Comparison of ENCODE assay signal across 3 cellular contexts in the genomic region with DNA sequence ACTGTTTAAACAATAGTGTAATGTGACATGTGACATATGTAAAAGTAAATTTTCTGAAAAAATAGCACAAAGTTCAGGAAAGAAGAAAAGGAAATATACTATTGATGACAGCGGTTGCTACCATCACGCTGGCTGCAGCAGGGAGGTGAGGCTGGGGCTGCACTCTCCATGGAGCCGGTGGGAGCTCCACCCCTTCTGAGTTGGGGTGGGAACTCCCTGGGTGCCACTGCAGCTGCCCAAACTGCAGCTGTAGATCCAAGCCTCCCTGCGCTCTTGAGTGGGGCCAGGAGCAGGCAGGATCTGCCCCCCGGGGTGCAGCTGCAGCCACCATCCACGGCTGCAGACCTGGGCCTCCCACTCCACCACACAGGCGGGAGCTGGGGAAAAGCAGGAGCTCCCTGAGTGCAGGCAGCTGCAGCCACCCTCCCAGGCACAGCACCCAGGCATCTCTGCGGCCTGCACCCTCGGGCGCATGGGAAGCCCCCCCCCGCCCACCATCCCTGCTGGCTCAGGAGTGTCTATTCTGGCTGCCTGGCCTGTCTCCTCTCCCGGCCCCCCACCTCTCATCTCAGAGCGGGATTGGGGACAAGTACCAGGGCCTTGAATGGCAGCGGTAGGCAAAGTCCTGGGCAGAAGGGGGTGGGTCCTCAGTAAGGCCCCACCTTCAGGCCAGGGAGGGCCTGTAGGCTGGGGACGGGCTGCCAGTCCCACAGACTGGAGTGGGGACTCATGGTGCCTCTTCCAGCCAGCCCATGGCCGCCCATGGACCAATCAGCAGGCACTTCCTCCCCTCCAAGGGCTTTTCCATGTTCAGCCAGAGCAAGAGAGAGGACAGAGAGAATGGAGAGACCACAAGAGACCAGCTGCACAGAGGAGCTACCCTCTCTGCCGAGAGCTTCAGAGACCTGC.
TF ChIP-seq lines count a peak whose summit lies in the region.

No MANE protein-coding gene starts in this region.

TF ChIP-seq in HepG2, 621 proteins besides CTCF, POLR2A, EP300 and RAD21 (continues in another document):
- TF ChIP-seq ZNF550 (CRISPR knock-in tag; IDR thresholded peaks at IDR 0.05; ENCODE audit: borderline replicate concordance) (no peak), ZNF510 (CRISPR knock-in tag; IDR thresholded peaks at IDR 0.05; ENCODE audit: low read depth) (no peak), AGO1 (IDR thresholded peaks at IDR 0.05; ENCODE audit: low read depth, low read length, poor library complexity, severe bottlenecking) (no peak), RFX1 (IDR thresholded peaks at IDR 0.05) (no peak), FOXO1 (CRISPR knock-in tag; IDR thresholded peaks at IDR 0.05) (no peak), KLF6 (CRISPR knock-in tag; IDR thresholded peaks at IDR 0.05) (no peak), AGO2 (optimal IDR thresholded peaks at IDR 0.05; ENCODE audit: low read depth, low read length) (peak; percentile 73), ZFP36L1 (CRISPR knock-in tag; IDR thresholded peaks at IDR 0.05) (no peak), FOXK2 (IDR thresholded peaks at IDR 0.05) (no peak), ZNF382 (CRISPR knock-in tag; IDR thresholded peaks at IDR 0.05; ENCODE audit: borderline replicate concordance) (no peak), SNAI1 (CRISPR knock-in tag; IDR thresholded peaks at IDR 0.05; ENCODE audit: borderline replicate concordance) (no peak), ZNF883 (CRISPR knock-in tag; IDR thresholded peaks at IDR 0.05; ENCODE audit: not compliant biosample characterization) (no peak), ISL2 (CRISPR knock-in tag; IDR thresholded peaks at IDR 0.05) (no peak), TRIM24 (CRISPR knock-in tag; IDR thresholded peaks at IDR 0.05) (no peak)
- TF ChIP-seq, protein P1, sequence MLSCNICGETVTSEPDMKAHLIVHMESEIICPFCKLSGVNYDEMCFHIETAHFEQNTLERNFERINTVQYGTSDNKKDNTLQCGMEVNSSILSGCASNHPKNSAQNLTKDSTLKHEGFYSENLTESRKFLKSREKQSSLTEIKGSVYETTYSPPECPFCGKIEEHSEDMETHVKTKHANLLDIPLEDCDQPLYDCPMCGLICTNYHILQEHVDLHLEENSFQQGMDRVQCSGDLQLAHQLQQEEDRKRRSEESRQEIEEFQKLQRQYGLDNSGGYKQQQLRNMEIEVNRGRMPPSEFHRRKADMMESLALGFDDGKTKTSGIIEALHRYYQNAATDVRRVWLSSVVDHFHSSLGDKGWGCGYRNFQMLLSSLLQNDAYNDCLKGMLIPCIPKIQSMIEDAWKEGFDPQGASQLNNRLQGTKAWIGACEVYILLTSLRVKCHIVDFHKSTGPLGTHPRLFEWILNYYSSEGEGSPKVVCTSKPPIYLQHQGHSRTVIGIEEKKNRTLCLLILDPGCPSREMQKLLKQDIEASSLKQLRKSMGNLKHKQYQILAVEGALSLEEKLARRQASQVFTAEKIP (CRISPR knock-in tag; IDR thresholded peaks at IDR 0.05; ENCODE audit: borderline replicate concordance), result no peak
- TF ChIP-seq, protein P2, sequence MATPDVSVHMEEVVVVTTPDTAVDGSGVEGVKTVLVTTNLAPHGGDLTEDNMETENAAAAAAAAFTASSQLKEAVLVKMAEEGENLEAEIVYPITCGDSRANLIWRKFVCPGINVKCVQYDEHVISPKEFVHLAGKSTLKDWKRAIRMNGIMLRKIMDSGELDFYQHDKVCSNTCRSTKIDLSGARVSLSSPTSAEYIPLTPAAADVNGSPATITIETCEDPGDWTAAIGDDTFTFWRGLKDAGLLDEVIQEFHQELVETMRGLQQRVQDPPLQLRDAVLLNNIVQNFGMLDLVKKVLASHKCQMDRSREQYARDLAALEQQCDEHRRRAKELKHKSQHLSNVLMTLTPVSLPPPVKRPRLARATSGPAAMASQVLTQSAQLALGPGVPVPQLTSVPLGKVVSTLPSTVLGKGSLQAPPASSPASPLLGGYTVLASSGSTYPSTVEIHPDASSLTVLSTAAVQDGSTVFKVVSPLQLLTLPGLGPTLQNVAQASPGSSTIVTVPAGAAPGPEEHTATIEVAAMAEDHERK (CRISPR knock-in tag; IDR thresholded peaks at IDR 0.05; ENCODE audit: low read depth), result no peak
- TF ChIP-seq, protein P3, sequence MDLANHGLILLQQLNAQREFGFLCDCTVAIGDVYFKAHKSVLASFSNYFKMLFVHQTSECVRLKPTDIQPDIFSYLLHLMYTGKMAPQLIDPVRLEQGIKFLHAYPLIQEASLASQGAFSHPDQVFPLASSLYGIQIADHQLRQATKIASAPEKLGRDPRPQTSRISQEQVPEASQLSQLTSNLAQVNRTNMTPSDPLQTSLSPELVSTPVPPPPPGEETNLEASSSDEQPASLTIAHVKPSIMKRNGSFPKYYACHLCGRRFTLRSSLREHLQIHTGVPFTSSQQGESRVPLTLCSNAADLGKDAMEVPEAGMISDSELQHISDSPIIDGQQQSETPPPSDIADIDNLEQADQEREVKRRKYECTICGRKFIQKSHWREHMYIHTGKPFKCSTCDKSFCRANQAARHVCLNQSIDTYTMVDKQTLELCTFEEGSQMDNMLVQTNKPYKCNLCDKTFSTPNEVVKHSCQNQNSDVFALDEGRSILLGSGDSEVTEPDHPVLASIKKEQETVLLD (CRISPR knock-in tag; IDR thresholded peaks at IDR 0.05; ENCODE audit: low read depth), result no peak

TF ChIP-seq in GM23338, 12 proteins besides CTCF, POLR2A, EP300 and RAD21:
- TF ChIP-seq EZH2 (IDR thresholded peaks at IDR 0.05; ENCODE audit: low read depth, unreplicated experiment) (no peak), STAT1 (IDR thresholded peaks at IDR 0.05; ENCODE audit: unreplicated experiment) (no peak), CREB1 (CRISPR knock-in tag; IDR thresholded peaks at IDR 0.05; ENCODE audit: low read depth) (no peak)

TF ChIP-seq in GM12891, 5 proteins besides CTCF, POLR2A, EP300 and RAD21:
- TF ChIP-seq POU2F2 (IDR thresholded peaks at IDR 0.05; ENCODE audit: low read depth, low read length) (no peak), SPI1 (IDR thresholded peaks at IDR 0.05; ENCODE audit: low read depth, low read length) (no peak), TAF1 (IDR thresholded peaks at IDR 0.05; ENCODE audit: low read depth, low read length) (no peak), POLR2AphosphoS5 (IDR thresholded peaks at IDR 0.05; ENCODE audit: low read depth, low read length) (no peak), PAX5 (IDR thresholded peaks at IDR 0.05; ENCODE audit: insufficient read depth, low read length, severe bottlenecking) (no peak)
